In the genomic region with DNA sequence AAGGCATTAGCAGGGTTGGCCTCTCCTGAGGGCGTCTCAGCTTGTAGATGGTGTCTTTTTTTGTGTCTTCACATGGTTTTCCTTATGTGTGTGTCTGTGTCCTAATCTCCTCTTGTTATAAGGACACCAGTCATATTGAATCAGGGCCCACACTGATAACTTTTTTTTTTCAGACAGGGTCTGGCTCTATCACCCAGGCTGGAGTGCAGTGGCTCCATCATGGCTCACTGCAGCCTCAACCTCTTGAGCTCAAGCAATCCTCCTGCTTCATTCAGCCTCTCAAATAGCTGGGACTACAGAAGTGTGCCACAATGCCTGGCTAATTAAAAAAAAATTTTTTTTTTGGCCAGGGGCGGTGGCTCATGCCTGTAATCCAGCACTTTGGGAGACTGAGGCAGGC, we compare ENCODE assay signal across 38 cellular contexts.
"Had no signal": no experiment of that assay in that cellular context is flagged by ENCODE, and none has a peak within 500 bp of the region (broad histone marks: within the 10 kb centered on the region; RNA-seq: fewer than 3 reads in every experiment).

No MANE protein-coding gene starts in this region.

- H3K4me3 ChIP-seq: ascending aorta, cardiac muscle cell had no signal

- H3K36me3 ChIP-seq: ascending aorta, cardiac muscle cell had no signal

- H3K4me1 Mint-ChIP-seq: activated B cell treated with CpG ODN at 0.5 μM for 24 hours; activated CD4-positive, alpha-beta T cell treated with anti-CD3 and anti-CD28 coated beads, Interleukin-2, amount 10 ng/mL, durations not matched to agents 24 days and 14 days; activated naive CD4-positive, alpha-beta T cell treated with anti-CD3 and anti-CD28 coated beads, Interleukin-2, amount 10 ng/mL, durations not matched to agents 7 days and 5 days; activated naive CD4-positive, alpha-beta T cell treated with anti-CD3 and anti-CD28 coated beads, Interleukin-2, amount 50 U/mL, for 24 hours; activated naive CD8-positive, alpha-beta T cell treated with anti-CD3 and anti-CD28 coated beads, Interleukin-2, amount 10 ng/mL, durations not matched to agents 7 days and 5 days; activated naive CD8-positive, alpha-beta T cell treated with anti-CD3 and anti-CD28 coated beads, Interleukin-2, amount 50 U/mL, for 24 hours; activated T-helper 17 cell treated with anti-CD3 and anti-CD28 coated beads, Interleukin-2, amount 50 U/mL, for 72 hours; central memory CD8-positive, alpha-beta T cell had no signal

- H3K9me3 ChIP-seq: ascending aorta had no signal

- H3K27ac Mint-ChIP-seq: activated B cell treated with CpG ODN at 0.5 μM for 24 hours; activated CD4-positive, alpha-beta memory T cell treated with anti-CD3 and anti-CD28 coated beads for 36 hours; activated CD4-positive, alpha-beta T cell treated with anti-CD3 and anti-CD28 coated beads, Interleukin-2, amount 10 ng/mL, durations not matched to agents 24 days and 14 days; activated CD8-positive, alpha-beta T cell treated with anti-CD3 and anti-CD28 coated beads for 36 hours; activated naive CD4-positive, alpha-beta T cell treated with anti-CD3 and anti-CD28 coated beads, Interleukin-2, amount 10 ng/mL, durations not matched to agents 7 days and 5 days; activated naive CD4-positive, alpha-beta T cell treated with anti-CD3 and anti-CD28 coated beads, Interleukin-2, amount 50 U/mL, for 24 hours; activated naive CD8-positive, alpha-beta T cell; activated naive CD8-positive, alpha-beta T cell treated with anti-CD3 and anti-CD28 coated beads, Interleukin-2, amount 10 ng/mL, durations not matched to agents 7 days and 5 days; activated naive CD8-positive, alpha-beta T cell treated with anti-CD3 and anti-CD28 coated beads, Interleukin-2, amount 50 U/mL, for 24 hours; activated T-cell treated with anti-CD3 and anti-CD28 coated beads, Interleukin-2, amount 50 U/mL, for 72 hours; activated T-helper 1 cell treated with anti-CD3 and anti-CD28 coated beads, Interleukin-12 subunit alpha, Interleukin-12 subunit beta, Interleukin-2, Interleukin-4 antibody, amounts not matched to agents 30 ng/mL and 10 ng/mL and 1 ng/mL, durations not matched to agents 14 hours and 24 hours and 36 hours; activated T-helper 17 cell treated with anti-CD3 and anti-CD28 coated beads, Interleukin-2, amount 50 U/mL, for 72 hours; T-helper 1 cell treated with Interleukin-12 subunit alpha and Interleukin-12 subunit beta and Interleukin-4 antibody, amounts not matched to agents 30 μg/mL and 1 μg/mL, for 36 hours; T-helper 2 cell treated with Interferon-gamma antibody and Interleukin-4, amounts not matched to agents 5 μg/mL and 100 μg/mL, for 36 hours had no signal

- H3K4me3 Mint-ChIP-seq: activated B cell treated with CpG ODN at 0.5 μM for 24 hours; activated CD4-positive, alpha-beta memory T cell treated with anti-CD3 and anti-CD28 coated beads for 36 hours; activated CD4-positive, alpha-beta T cell treated with anti-CD3 and anti-CD28 coated beads, Interleukin-2, amount 10 ng/mL, durations not matched to agents 24 days and 14 days; activated CD8-positive, alpha-beta T cell treated with anti-CD3 and anti-CD28 coated beads for 36 hours; activated naive CD4-positive, alpha-beta T cell treated with anti-CD3 and anti-CD28 coated beads, Interleukin-2, amount 10 ng/mL, durations not matched to agents 7 days and 5 days; activated naive CD4-positive, alpha-beta T cell treated with anti-CD3 and anti-CD28 coated beads, Interleukin-2, amount 50 U/mL, for 24 hours; activated naive CD8-positive, alpha-beta T cell; activated naive CD8-positive, alpha-beta T cell treated with anti-CD3 and anti-CD28 coated beads, Interleukin-2, amount 10 ng/mL, durations not matched to agents 7 days and 5 days; activated naive CD8-positive, alpha-beta T cell treated with anti-CD3 and anti-CD28 coated beads, Interleukin-2, amount 50 U/mL, for 24 hours; activated T-cell treated with anti-CD3 and anti-CD28 coated beads, Interleukin-2, amount 50 U/mL, for 4 hours; activated T-cell treated with anti-CD3 and anti-CD28 coated beads, Interleukin-2, amount 50 U/mL, for 72 hours; activated T-helper 1 cell treated with anti-CD3 and anti-CD28 coated beads, Interleukin-12 subunit alpha, Interleukin-12 subunit beta, Interleukin-2, Interleukin-4 antibody, amounts not matched to agents 30 ng/mL and 10 ng/mL and 1 ng/mL, durations not matched to agents 14 hours and 24 hours and 36 hours; activated T-helper 17 cell treated with anti-CD3 and anti-CD28 coated beads, Interleukin-2, amount 50 U/mL, for 72 hours; brain; central memory CD8-positive, alpha-beta T cell; T-helper 1 cell treated with Interleukin-12 subunit alpha and Interleukin-12 subunit beta and Interleukin-4 antibody, amounts not matched to agents 30 μg/mL and 1 μg/mL, for 36 hours; T-helper 2 cell treated with Interferon-gamma antibody and Interleukin-4, amounts not matched to agents 5 μg/mL and 100 μg/mL, for 36 hours had no signal

- H3K27me3 ChIP-seq: ascending aorta, cardiac muscle cell had no signal

- DNase-seq: activated B cell treated with CpG ODN at 0.5 μM for 24 hours; activated CD4-positive, alpha-beta memory T cell treated with anti-CD3 and anti-CD28 coated beads for 36 hours; activated CD4-positive, alpha-beta T cell treated with anti-CD3 and anti-CD28 coated beads for 4 hours; activated CD4-positive, alpha-beta T cell treated with anti-CD3 and anti-CD28 coated beads, Interleukin-2, amount 10 ng/mL, durations not matched to agents 24 days and 14 days; activated CD4-positive, alpha-beta T cell treated with anti-CD3 and anti-CD28 coated beads, Interleukin-2, amount 50 U/mL, for 1 hour; activated CD4-positive, alpha-beta T cell treated with anti-CD3 and anti-CD28 coated beads, Interleukin-2, amount 50 U/mL, for 4 hours; activated CD4-positive, CD25-positive, alpha-beta regulatory T cell treated with anti-CD3 and anti-CD28 coated beads, Interleukin-2, amount 50 U/mL, for 72 hours; activated CD8-positive, alpha-beta memory T cell treated with anti-CD3 and anti-CD28 coated beads, Interleukin-2, amount 50 U/mL, for 4 hours; activated CD8-positive, alpha-beta T cell treated with anti-CD3 and anti-CD28 coated beads for 36 hours; activated gamma-delta T cell; activated naive CD4-positive, alpha-beta T cell treated with anti-CD3 and anti-CD28 coated beads, Interleukin-2, amount 10 ng/mL, durations not matched to agents 7 days and 5 days; activated naive CD4-positive, alpha-beta T cell treated with Interleukin-2 at 50 U/mL for 16 hours; activated naive CD8-positive, alpha-beta T cell treated with anti-CD3 and anti-CD28 coated beads, Interleukin-2, amount 10 ng/mL, durations not matched to agents 7 days and 5 days; activated naive CD8-positive, alpha-beta T cell treated with anti-CD3 and anti-CD28 coated beads, Interleukin-2, amount 50 U/mL, for 24 hours; activated T-cell treated with anti-CD3 and anti-CD28 coated beads for 4 hours; activated T-cell treated with anti-CD3 and anti-CD28 coated beads, Interleukin-2, amount 50 U/mL, for 1 hour; activated T-cell treated with anti-CD3 and anti-CD28 coated beads, Interleukin-2, amount 50 U/mL, for 4 hours; activated T-cell treated with anti-CD3 and anti-CD28 coated beads, Interleukin-2, amount 50 U/mL, for 72 hours; amygdala; anterior cingulate cortex; caudate nucleus; cerebellar nuclear complex; T-helper 1 cell; T-helper 2 cell; T-helper 9 cell had no signal

- H3K9me3 Mint-ChIP-seq: activated CD4-positive, alpha-beta memory T cell treated with anti-CD3 and anti-CD28 coated beads for 36 hours; activated CD4-positive, alpha-beta T cell treated with anti-CD3 and anti-CD28 coated beads, Interleukin-2, amount 10 ng/mL, durations not matched to agents 24 days and 14 days; activated CD8-positive, alpha-beta T cell treated with anti-CD3 and anti-CD28 coated beads for 36 hours; activated naive CD4-positive, alpha-beta T cell treated with anti-CD3 and anti-CD28 coated beads, Interleukin-2, amount 50 U/mL, for 24 hours; activated T-cell treated with anti-CD3 and anti-CD28 coated beads, Interleukin-2, amount 50 U/mL, for 4 hours; activated T-cell treated with anti-CD3 and anti-CD28 coated beads, Interleukin-2, amount 50 U/mL, for 72 hours; activated T-helper 17 cell treated with anti-CD3 and anti-CD28 coated beads, Interleukin-2, amount 50 U/mL, for 72 hours; central memory CD8-positive, alpha-beta T cell; T-helper 1 cell treated with Interleukin-12 subunit alpha and Interleukin-12 subunit beta and Interleukin-4 antibody, amounts not matched to agents 30 μg/mL and 1 μg/mL, for 36 hours had no signal

- H3K27me3 Mint-ChIP-seq: activated B cell treated with CpG ODN at 0.5 μM for 24 hours; activated CD4-positive, alpha-beta memory T cell treated with anti-CD3 and anti-CD28 coated beads for 36 hours; activated CD4-positive, alpha-beta T cell treated with anti-CD3 and anti-CD28 coated beads, Interleukin-2, amount 10 ng/mL, durations not matched to agents 24 days and 14 days; activated CD8-positive, alpha-beta T cell treated with anti-CD3 and anti-CD28 coated beads for 36 hours; activated naive CD4-positive, alpha-beta T cell treated with anti-CD3 and anti-CD28 coated beads, Interleukin-2, amount 10 ng/mL, durations not matched to agents 7 days and 5 days; activated naive CD4-positive, alpha-beta T cell treated with anti-CD3 and anti-CD28 coated beads, Interleukin-2, amount 50 U/mL, for 24 hours; activated naive CD8-positive, alpha-beta T cell; activated naive CD8-positive, alpha-beta T cell treated with anti-CD3 and anti-CD28 coated beads, Interleukin-2, amount 10 ng/mL, durations not matched to agents 7 days and 5 days; activated naive CD8-positive, alpha-beta T cell treated with anti-CD3 and anti-CD28 coated beads, Interleukin-2, amount 50 U/mL, for 24 hours; activated T-helper 17 cell treated with anti-CD3 and anti-CD28 coated beads, Interleukin-2, amount 50 U/mL, for 72 hours; brain; central memory CD8-positive, alpha-beta T cell had no signal

- H3K36me3 Mint-ChIP-seq: activated CD4-positive, alpha-beta memory T cell treated with anti-CD3 and anti-CD28 coated beads for 36 hours; activated naive CD4-positive, alpha-beta T cell treated with anti-CD3 and anti-CD28 coated beads, Interleukin-2, amount 10 ng/mL, durations not matched to agents 7 days and 5 days; activated naive CD4-positive, alpha-beta T cell treated with anti-CD3 and anti-CD28 coated beads, Interleukin-2, amount 50 U/mL, for 24 hours; activated naive CD8-positive, alpha-beta T cell; activated naive CD8-positive, alpha-beta T cell treated with anti-CD3 and anti-CD28 coated beads, Interleukin-2, amount 10 ng/mL, durations not matched to agents 7 days and 5 days; brain had no signal

- H3K4me1 ChIP-seq: ascending aorta had no signal

- FAIRE-seq: bronchial epithelial cell, TTC549 had no signal

- ATAC-seq: activated CD8-positive, alpha-beta T cell treated with anti-CD3 and anti-CD28 coated beads for 36 hours; activated naive CD8-positive, alpha-beta T cell treated with anti-CD3 and anti-CD28 coated beads, Interleukin-2, amount 50 U/mL, for 24 hours; activated T-cell treated with anti-CD3 and anti-CD28 coated beads, Interleukin-2, amount 50 U/mL, for 4 hours; activated T-cell treated with anti-CD3 and anti-CD28 coated beads, Interleukin-2, amount 50 U/mL, for 72 hours; activated T-helper 17 cell treated with anti-CD3 and anti-CD28 coated beads, Interleukin-2, amount 50 U/mL, for 72 hours had no signal

- H3K27ac ChIP-seq: ascending aorta, cardiac muscle cell, VCaP had no signal
